In the genomic region with DNA sequence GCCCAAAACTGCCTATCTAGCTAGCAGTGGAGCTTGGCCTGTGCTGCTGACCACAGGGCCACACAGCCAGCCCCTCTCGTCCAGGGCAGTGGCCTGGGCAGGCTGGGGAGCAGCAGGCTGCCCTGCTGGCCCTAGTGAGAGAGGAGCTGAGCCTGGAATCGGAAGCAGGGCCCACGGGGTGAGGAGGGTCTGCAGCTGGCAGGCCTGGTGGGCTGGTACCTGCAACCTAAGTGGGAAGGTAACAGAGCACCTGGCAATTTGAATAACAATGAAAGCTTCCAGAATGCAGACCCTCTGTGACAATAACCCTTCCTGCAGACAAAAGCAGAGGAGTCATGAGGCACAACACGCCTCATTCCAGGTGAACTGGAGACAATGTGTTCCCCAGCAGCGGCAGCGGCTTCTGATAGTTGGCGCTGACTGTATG, we compare ENCODE assay signal across 15 cellular contexts. TPM values are rescaled to one million over a fixed set of nuclear protein-coding genes. Genes with fewer than 3 reads are reported as not detected.
DNase-seq lines count a peak whose midpoint lies in the region; ATAC-seq and TF ChIP-seq lines count a peak whose summit lies in the region.
"Had no signal": no experiment of that assay in that cellular context is flagged by ENCODE, and none has a peak within 500 bp of the region (broad histone marks: within the 10 kb centered on the region; RNA-seq: fewer than 3 reads in every experiment).

No MANE protein-coding gene starts in this region.

- H3K27me3 ChIP-seq in HUES48 (ENCODE audit: control insufficient read depth, insufficient read depth, low read length) (no peaks in the 10 kb centered on the region), upper lobe of right lung (no peaks in the 10 kb centered on the region)

- H3K27ac ChIP-seq in HUES48 (ENCODE audit: low read depth, low read length) (peak overlapping the region; percentile 66), upper lobe of right lung (no peak overlapping the region)

- 0 out of 2 replicates have a peak, but pooled peaks cover 11% of the 10 kb centered on the region for H3K4me1 ChIP-seq in HUES48 (ENCODE audit: control insufficient read depth, insufficient read depth, low read length)
- H3K4me1 ChIP-seq in upper lobe of right lung = no peaks in the 10 kb centered on the region

- no peak for TF ChIP-seq CTCF in upper lobe of right lung (IDR thresholded peaks at IDR 0.05)

- H3K4me3 ChIP-seq in HUES48 (ENCODE audit: low read depth, low read length) (no peak overlapping the region), upper lobe of right lung (no peak overlapping the region)
- H3K4me3 ChIP-seq: K562 had no signal

- no peak overlapping the region for H3K9ac ChIP-seq in HUES48 (ENCODE audit: low read depth, low read length)

- H3K9me3 ChIP-seq in HUES48 (ENCODE audit: control insufficient read depth, insufficient read depth, low read length) = no peaks in the 10 kb centered on the region
- no peaks in the 10 kb centered on the region for H3K9me3 ChIP-seq in upper lobe of right lung

- H3K36me3 ChIP-seq in HUES48 (ENCODE audit: control insufficient read depth, insufficient read depth, low read length) (no peaks in the 10 kb centered on the region), upper lobe of right lung (no peaks in the 10 kb centered on the region)

- ATAC-seq in upper lobe of right lung (no peak), GM21717 (IDR thresholded peaks at IDR 0.05; ENCODE audit: unreplicated experiment) (no peak), GM18517 (IDR thresholded peaks at IDR 0.05; ENCODE audit: unreplicated experiment) (no peak)
- ATAC-seq: K562 had no signal

- intact Hi-C loops in upper lobe of right lung (cut with DNase I) = no loop called here

- DNase-seq in NCI-H345 treated with DMSO at 0.1 percent for 48 hours (lab: John Stamatoyannopoulos, UW; ENCODE audit: unreplicated experiment) (peak; percentile 39), iPS-NIHi11 (ENCODE audit: low spot score) (peak; percentile 61), upper lobe of right lung (peak; percentile 47), NOMO-1 treated with dmso at 0.1 percent for 144 hours (lab: John Stamatoyannopoulos, UW; ENCODE audit: unreplicated experiment) (no peak)
- DNase-seq: DMS 273 treated with DMSO at 0.1 percent for 48 hours; NCI-H1048; NCI-H1694; NCI-H524 treated with DMSO at 0.1 percent for 48 hours; NK-92 treated with Interleukin-12 subunit alpha and Interleukin-12 subunit beta, amount 100 ng/mL, for 24 hours had no signal

RNA-seq across cellular contexts. Expression of a gene that starts 31.8 kb away (rescaled TPM):
- not detected for total RNA-seq in upper lobe of right lung
- total RNA-seq: Daoy, HT1080, K562 had no signal
